In the genomic region with DNA sequence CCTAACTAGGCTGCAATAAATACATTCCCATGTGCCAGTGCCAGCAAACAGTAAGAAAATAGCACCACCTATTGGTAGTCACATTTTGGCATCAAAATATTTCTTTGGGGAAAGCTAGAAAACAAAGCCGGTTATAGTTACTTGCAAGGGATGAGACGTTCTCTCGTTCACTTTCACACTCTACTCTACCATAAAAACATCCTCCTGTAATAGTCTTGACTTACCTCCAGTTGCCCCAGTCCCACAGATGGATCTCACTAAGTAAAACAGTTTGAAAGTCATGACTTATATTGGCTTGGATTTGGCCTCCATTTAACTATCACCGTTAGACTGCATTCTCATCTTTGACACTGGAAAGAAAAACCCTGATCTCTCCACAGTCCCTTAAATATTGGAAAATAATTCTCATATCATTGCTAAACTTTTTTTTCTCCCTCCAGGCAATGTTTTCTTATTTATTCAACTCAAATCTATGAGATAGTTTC, we compare ENCODE assay signal across 8 cellular contexts. TPM values are rescaled to one million over a fixed set of nuclear protein-coding genes. Genes with fewer than 3 reads are reported as not detected.
A peak's percentile ranks its signal among the peaks of the same experiment; 100 is the strongest.
DNase-seq lines count a peak whose midpoint lies in the region; ATAC-seq and TF ChIP-seq lines count a peak whose summit lies in the region.

No MANE protein-coding gene starts in this region.

- H3K36me3 ChIP-seq in Loucy (ENCODE audit: insufficient read depth, low read length): no peaks in the 10 kb centered on the region

- H3K9ac ChIP-seq in Loucy (ENCODE audit: low read depth, low read length, poor library complexity, severe bottlenecking): no peak overlapping the region

- no peaks in the 10 kb centered on the region for H3K36me3 Mint-ChIP-seq in activated B cell treated with CpG ODN at 0.5 μM for 24 hours (ENCODE audit: low read depth)

- intact Hi-C loops in activated B cell treated with CpG ODN at 0.5 μM for 24 hours (cut with micrococcal nuclease): loop anchor here (1.0 to 5.0 kb wide), 5 partner anchors 50 to 679 kb away; no protein-coding TSS in a partner anchor

- H3K4me1 ChIP-seq in Loucy (ENCODE audit: insufficient read depth, low read length, poor library complexity, severe bottlenecking): no peaks in the 10 kb centered on the region

- H3K9me2 ChIP-seq in Loucy (replicated peaks; ENCODE audit: low read depth, low read length): no peaks in the 10 kb centered on the region

- no peaks in the 10 kb centered on the region for H3K27me3 Mint-ChIP-seq in activated B cell treated with CpG ODN at 0.5 μM for 24 hours

- peak overlapping the region; percentile 82 for H2AFZ ChIP-seq in Loucy (ENCODE audit: low read length)

- no peaks in the 10 kb centered on the region for H3K27me3 ChIP-seq in Loucy (ENCODE audit: insufficient read depth, low read length, poor library complexity, severe bottlenecking)

- H3K9me3 Mint-ChIP-seq in activated B cell treated with CpG ODN at 0.5 μM for 24 hours: no peaks in the 10 kb centered on the region

- H3K79me2 ChIP-seq in Loucy (ENCODE audit: insufficient read depth, low read length): no peaks in the 10 kb centered on the region

- CTCF ChIA-PET in activated B cell treated with CpG ODN at 0.5 μM for 24 hours (lab: Charles Lee): interaction anchor here (0.6 to 6.4 kb wide), 16 partner anchors 9 to 1148 kb away, joined by 3 to 117 read pairs (median 6); a partner anchor contains a TSS

- H3K9me3 ChIP-seq in Loucy (ENCODE audit: insufficient read depth, low read depth, low read length): no peaks in the 10 kb centered on the region

- no peak overlapping the region for H3K27ac Mint-ChIP-seq in activated B cell treated with CpG ODN at 0.5 μM for 24 hours

- no peak overlapping the region for H3K4me3 ChIP-seq in Loucy (ENCODE audit: low read length, poor library complexity, severe bottlenecking)

- H3K4me2 ChIP-seq in Loucy (ENCODE audit: low read depth, low read length, poor library complexity, severe bottlenecking): no peak overlapping the region

- POLR2A ChIA-PET in activated B cell treated with CpG ODN at 0.5 μM for 24 hours (lab: Charles Lee): no interaction called here

- no peak overlapping the region for H3K4me3 Mint-ChIP-seq in activated B cell treated with CpG ODN at 0.5 μM for 24 hours

- peaks cover 16% of the 10 kb centered on the region for H3K4me1 Mint-ChIP-seq in activated B cell treated with CpG ODN at 0.5 μM for 24 hours

- TF ChIP-seq CTCF in GM12874 (IDR thresholded peaks at IDR 0.05; ENCODE audit: insufficient read depth, low read depth, low read length) (peak; percentile 59; the same call in 1 of the 2 replicates), Loucy (conservative IDR thresholded peaks at IDR 0.05; ENCODE audit: low read length) (peak; percentile 94), activated B cell treated with CpG ODN at 0.5 μM for 24 hours (IDR thresholded peaks at IDR 0.05) (peak; percentile 62)

- ATAC-seq in activated B cell treated with CpG ODN at 0.5 μM for 24 hours (ENCODE audit: low read depth) (peak; percentile 42), GM21737 (IDR thresholded peaks at IDR 0.05; ENCODE audit: unreplicated experiment) (no peak), HG02571 (IDR thresholded peaks at IDR 0.05; ENCODE audit: unreplicated experiment) (no peak)

- H4K20me1 ChIP-seq in Loucy (ENCODE audit: insufficient read depth, low read length, poor library complexity, severe bottlenecking): no peaks in the 10 kb centered on the region

- DNase-seq in AG20443 (ENCODE audit: low spot score): peak; percentile 28
- no peak for DNase-seq in activated B cell treated with CpG ODN at 0.5 μM for 24 hours
- peak; percentile 41 for DNase-seq in kidney glomerular epithelial cell (lab: John Stamatoyannopoulos, UW)
- no peak for DNase-seq in effector CD4-positive, alpha-beta T cell

- H3F3A ChIP-seq in Loucy (ENCODE audit: low read depth): no peaks in the 10 kb centered on the region

RNA-seq across cellular contexts. Expression of a gene that starts 9.7 kb away (rescaled TPM):
- 0.04 and 0.12 TPM in 2 replicates for total RNA-seq in activated B cell treated with CpG ODN at 0.5 μM for 24 hours

Comparison
In these comparisons a context has a peak if more than half of its experiments do, and no peak if none do; other contexts are left out.
1. DNase-seq: peak in AG20443 (single experiment) and kidney glomerular epithelial cell (single experiment); none in activated B cell treated with CpG ODN at 0.5 μM for 24 hours (single experiment) and effector CD4-positive, alpha-beta T cell (single experiment).
2. Peak in every context shown above with its lines, with median percentiles within 50 percentile points of each other: CTCF ChIP-seq.